In genomic region chr10:118272090-118272775, GRCh38 we compare ENCODE assay signal across 12 cellular contexts.
DNase-seq lines count a peak whose midpoint lies in the region; ATAC-seq, FAIRE-seq and TF ChIP-seq lines count a peak whose summit lies in the region.
"Had no signal": no experiment of that assay in that cellular context is flagged by ENCODE, and none has a peak within 500 bp of the region (broad histone marks: within the 10 kb centered on the region; RNA-seq: fewer than 3 reads in every experiment).

No MANE protein-coding gene starts in this region.

- H3K4me1 Mint-ChIP-seq in Calu3 (ENCODE audit: low read depth, unreplicated experiment): no peaks in the 10 kb centered on the region

- TF ChIP-seq CTCF in fibroblast of lung (conservative IDR thresholded peaks at IDR 0.05 in 1 of 2, IDR thresholded peaks at IDR 0.05 in 1 of 2; ENCODE audit: low read depth in 1 of 2, low read length in 2 of 2): no peak
- no peak for TF ChIP-seq CTCF in Calu3 (IDR thresholded peaks at IDR 0.05; ENCODE audit: unreplicated experiment)

- peak; percentile 9 for DNase-seq in NCI-H2227 (lab: John Stamatoyannopoulos, UW; ENCODE audit: unreplicated experiment)
- DNase-seq in NCI-H2227 treated with DMSO at 0.1 percent for 48 hours (lab: John Stamatoyannopoulos, UW): no peak
- DNase-seq in fibroblast of lung (ENCODE audit: low read depth in 2 of 2): peak; percentile 4 to 18
- DNase-seq in urothelium cell line (ENCODE audit: low spot score): peak; percentile 11
- no peak for DNase-seq in DMS79 treated with DMSO at 0.1 percent for 48 hours (lab: John Stamatoyannopoulos, UW)
- DNase-seq in Calu3: no peak
- DNase-seq: 8988T, NCI-H1930, SK-N-SH had no signal

- no peak overlapping the region for H3K4me3 Mint-ChIP-seq in Calu3 (ENCODE audit: low read depth, unreplicated experiment)

- H3K27ac ChIP-seq in fibroblast of lung (ENCODE audit: insufficient read depth, low read length) (no peak overlapping the region), muscle layer of duodenum (ENCODE audit: low read length) (peak overlapping the region; percentile 10)

- no peaks in the 10 kb centered on the region for H3K9me3 ChIP-seq in fibroblast of lung (ENCODE audit: control insufficient read depth, insufficient read depth, low read depth, low read length)
- H3K9me3 ChIP-seq in muscle layer of duodenum (ENCODE audit: control insufficient read depth in 1 of 2, low read length in 2 of 2): no peaks in the 10 kb centered on the region
- H3K9me3 ChIP-seq: SK-N-SH had no signal

- peak overlapping the region; percentile 59 for H3K4me2 ChIP-seq in fibroblast of lung (ENCODE audit: extremely low read depth, insufficient read depth, low read length)
- H3K4me2 ChIP-seq: SK-N-SH had no signal

- H3K27me3 ChIP-seq in fibroblast of lung (ENCODE audit: control insufficient read depth, insufficient read depth, low read length) (no peaks in the 10 kb centered on the region), muscle layer of duodenum (ENCODE audit: low read depth, low read length) (no peaks in the 10 kb centered on the region)

- no peaks in the 10 kb centered on the region for H3K36me3 ChIP-seq in fibroblast of lung (ENCODE audit: control insufficient read depth, insufficient read depth, low read length)
- no peaks in the 10 kb centered on the region for H3K36me3 ChIP-seq in muscle layer of duodenum (ENCODE audit: control insufficient read depth in 1 of 2, insufficient read depth in 2 of 2, low read length in 2 of 2)

- H3K4me3 ChIP-seq in fibroblast of lung (replicated peaks in 1 of 4; ENCODE audit: control extremely low read depth in 1 of 4, insufficient read depth in 1 of 4, low read depth in 3 of 4, low read length in 4 of 4) (peak overlapping the region in 3 of 4 experiments; percentile 16 to 32 (median 23)), muscle layer of duodenum (ENCODE audit: low read depth in 1 of 2, low read length in 2 of 2) (peak overlapping the region; percentile 47 to 55)
- H3K4me3 ChIP-seq: lung had no signal

- no peak for ATAC-seq in GM21381 (IDR thresholded peaks at IDR 0.05; ENCODE audit: unreplicated experiment)

- no peaks in the 10 kb centered on the region for H3K9me3 Mint-ChIP-seq in Calu3 (ENCODE audit: low read depth, unreplicated experiment)

- no peaks in the 10 kb centered on the region for H3K27me3 Mint-ChIP-seq in Calu3 (ENCODE audit: unreplicated experiment)

- no peaks in the 10 kb centered on the region for H4K20me1 ChIP-seq in fibroblast of lung (ENCODE audit: control insufficient read depth, extremely low read depth, insufficient read depth, low read length)

- CTCF ChIA-PET in Calu3 (lab: Charles Lee): no interaction called here

- H3K27ac Mint-ChIP-seq in Calu3 (ENCODE audit: unreplicated experiment): no peak overlapping the region

- no peak for FAIRE-seq in urothelium cell line (lab: Jason Lieb, UNC)

- no peaks in the 10 kb centered on the region for H3K36me3 Mint-ChIP-seq in Calu3 (ENCODE audit: insufficient read depth, unreplicated experiment)

- H3K9ac ChIP-seq in fibroblast of lung (ENCODE audit: insufficient read depth, low read length): no peak overlapping the region
- H3K9ac ChIP-seq: SK-N-SH had no signal

- intact Hi-C loops in Calu3 (cut with micrococcal nuclease; ENCODE audit: unreplicated experiment): no loop called here

- no peaks in the 10 kb centered on the region for H3K4me1 ChIP-seq in fibroblast of lung (ENCODE audit: control insufficient read depth, extremely low read depth, insufficient read depth, low read length)
- peaks cover 7 to 8% of the 10 kb centered on the region in 2 donors for H3K4me1 ChIP-seq in muscle layer of duodenum (ENCODE audit: control insufficient read depth in 1 of 2, insufficient read depth in 2 of 2, low read length in 2 of 2)

- no TSS peak for BruUV-seq in Calu3 (replicated peaks; lab: Mats Ljungman, UMichigan)

- peak overlapping the region; percentile 33 for H2AFZ ChIP-seq in fibroblast of lung (ENCODE audit: low read length)

- H3K79me2 ChIP-seq in fibroblast of lung (ENCODE audit: control insufficient read depth, insufficient read depth, low read length): no peaks in the 10 kb centered on the region

Comparison
In these comparisons a context has a peak if more than half of its experiments do, and no peak if none do; other contexts are left out.
1. DNase-seq: peak in NCI-H2227 (single experiment), fibroblast of lung (2 of 2) and urothelium cell line (single experiment); none in NCI-H2227 treated with DMSO at 0.1 percent for 48 hours (single experiment), DMS79 treated with DMSO at 0.1 percent for 48 hours (single experiment) and Calu3 (single experiment).